12 cellular contexts compared by ENCODE assay signal in genomic region chr5:148829734-148830133, GRCh38. TPM values are rescaled to one million over a fixed set of nuclear protein-coding genes. Genes with fewer than 3 reads are reported as not detected.
DNase-seq lines count a peak whose midpoint lies in the region; ATAC-seq and TF ChIP-seq lines count a peak whose summit lies in the region.
"Had no signal": no experiment of that assay in that cellular context is flagged by ENCODE, and none has a peak within 500 bp of the region (broad histone marks: within the 10 kb centered on the region; RNA-seq: fewer than 3 reads in every experiment).

No MANE protein-coding gene starts in this region.

- H3K9me3 ChIP-seq in PC-9 (ENCODE audit: insufficient read depth, low read depth) (no peaks in the 10 kb centered on the region), BE2C (no peaks in the 10 kb centered on the region)

- H3K4me1 ChIP-seq in PC-9 (replicated peaks; ENCODE audit: insufficient read depth) (peaks cover 44% of the 10 kb centered on the region), BE2C (no peaks in the 10 kb centered on the region)

- H3K27ac Mint-ChIP-seq in CD14-positive monocyte (peak overlapping the region; percentile 65 to 91 (median 84)), neural crest cell (ENCODE audit: unreplicated experiment) (no peak overlapping the region)

- H3K27me3 ChIP-seq in PC-9 (ENCODE audit: insufficient read depth, low read depth) (no peaks in the 10 kb centered on the region), BE2C (no peaks in the 10 kb centered on the region)

- POLR2A ChIA-PET in PC-9 (lab: Charles Lee; ENCODE audit: unreplicated experiment): interaction anchor here (0.5 to 0.6 kb wide), 2 partner anchors 154 to 1802 kb away, joined by 4 to 9 read pairs; no protein-coding TSS in a partner anchor

- H3K27me3 Mint-ChIP-seq in CD14-positive monocyte (ENCODE audit: low read depth in 3 of 3): no peaks in the 10 kb centered on the region
- H3K27me3 Mint-ChIP-seq in neural crest cell (ENCODE audit: low read depth): peaks cover 71% of the 10 kb centered on the region

- H3K36me3 ChIP-seq in PC-9 (ENCODE audit: low read depth) (peaks cover 8% of the 10 kb centered on the region; the same call in 1 of the 2 replicates), BE2C (no peaks in the 10 kb centered on the region)

- H3K4me1 Mint-ChIP-seq in CD14-positive monocyte (peaks cover 87% of the 10 kb centered on the region), neural crest cell (peaks cover 15% of the 10 kb centered on the region)

- H3K4me3 ChIP-seq in PC-9: peak overlapping the region; percentile 63
- H3K4me3 ChIP-seq in epithelial cell of proximal tubule (ENCODE audit: low read depth, low read length): peak overlapping the region; percentile 67
- H3K4me3 ChIP-seq in BE2C (ENCODE audit: low read depth, low read length): no peak overlapping the region; the same call in 1 of the 2 replicates

- peaks cover 34% of the 10 kb centered on the region for H4K20me1 ChIP-seq in PC-9 (ENCODE audit: insufficient read depth)

- H3K27ac ChIP-seq in PC-9: no peak overlapping the region

- no peak for ATAC-seq in GM19035 (IDR thresholded peaks at IDR 0.05; ENCODE audit: unreplicated experiment)
- ATAC-seq: left colon had no signal

- no peaks in the 10 kb centered on the region for H3K9me2 ChIP-seq in PC-9 (ENCODE audit: insufficient read depth)

- H3K36me3 Mint-ChIP-seq in CD14-positive monocyte (peaks cover 20 to 23% of the 10 kb centered on the region in 2 donors), neural crest cell (ENCODE audit: low read depth) (no peaks in the 10 kb centered on the region)

- H3K4me3 Mint-ChIP-seq in CD14-positive monocyte: peak overlapping the region; percentile 86 to 96
- peak overlapping the region; percentile 21 for H3K4me3 Mint-ChIP-seq in neural crest cell

- intact Hi-C loops in CD14-positive monocyte (cut with micrococcal nuclease): loop anchor here (5.0 to 10.0 kb wide), 3 partner anchors 87 to 645 kb away; no protein-coding TSS in a partner anchor
- intact Hi-C loops in PC-9 (cut with micrococcal nuclease; ENCODE audit: unreplicated experiment): loop anchor here (5.0 kb wide), 2 partner anchors 283 to 443 kb away; partner anchors contain the start of gene AFAP1L1

- DNase-seq in CD14-positive monocyte (ENCODE audit: low spot score): no peak
- DNase-seq in PC-9: no peak
- DNase-seq in epithelial cell of proximal tubule (ENCODE audit: low read depth): no peak
- no peak for DNase-seq in neural crest cell (ENCODE audit: low read depth, low spot score)
- DNase-seq in BE2C: no peak
- DNase-seq in NCI-H2227 treated with DMSO at 0.1 percent for 48 hours (lab: John Stamatoyannopoulos, UW): no peak
- DNase-seq in DMS79 treated with DMSO at 0.1 percent for 48 hours (lab: John Stamatoyannopoulos, UW): no peak
- DNase-seq: left colon, NCI-H774, T-helper 9 cell, trophoblast cell had no signal

- CTCF ChIA-PET in PC-9 (lab: Charles Lee): interaction anchor here (0.5 kb wide), 1 partner anchor 88 kb away, joined by 4 read pairs; no protein-coding TSS in a partner anchor

- H2AFZ ChIP-seq in PC-9: no peak overlapping the region

- H3K79me2 ChIP-seq in PC-9 (ENCODE audit: low read depth): peaks cover 76% of the 10 kb centered on the region

- no TSS peak for BruUV-seq in PC-9 (replicated peaks; lab: Mats Ljungman, UMichigan)

- H3K4me2 ChIP-seq in PC-9: peak overlapping the region; percentile 91

- H3K9me3 Mint-ChIP-seq in CD14-positive monocyte (no peaks in the 10 kb centered on the region), neural crest cell (no peaks in the 10 kb centered on the region)

- H3F3A ChIP-seq in PC-9 (ENCODE audit: insufficient read depth, low read depth): peaks cover 11% of the 10 kb centered on the region; the same call in 1 of the 2 replicates

- TF ChIP-seq CTCF in CD14-positive monocyte (IDR thresholded peaks at IDR 0.05): no peak
- no peak for TF ChIP-seq CTCF in PC-9 (conservative IDR thresholded peaks at IDR 0.05)
- no peak for TF ChIP-seq CTCF in epithelial cell of proximal tubule (conservative IDR thresholded peaks at IDR 0.05; ENCODE audit: low read depth, low read length)
- TF ChIP-seq CTCF in neural crest cell (conservative IDR thresholded peaks at IDR 0.05): no peak
- TF ChIP-seq CTCF in BE2C (IDR thresholded peaks at IDR 0.05; ENCODE audit: low read depth, low read length): no peak

RNA-seq across cellular contexts. Expression of gene ADRB2, which starts 3.3 kb away (rescaled TPM):
- polyA plus RNA-seq in CD14-positive monocyte: 10 to 100 TPM in 1 of 2 donors, 1 to 10 TPM in 1; 6.8 to 10.9 TPM
- total RNA-seq in PC-9 (2021) (2.8 and 3.1 TPM in 2 replicates), epithelial cell of proximal tubule (2.6 and 3.3 TPM in 2 replicates), neural crest cell (0.11 and 0.16 TPM in 2 replicates)
- 1.0 TPM for polyA plus RNA-seq in BE2C (2012; ENCODE audit: insufficient read depth, insufficient read length, low read depth)
